In genomic region chr11:125069796-125070195, GRCh38 we compare ENCODE assay signal across 13 cellular contexts. TPM values are rescaled to one million over a fixed set of nuclear protein-coding genes. Genes with fewer than 3 reads are reported as not detected.
DNase-seq lines count a peak whose midpoint lies in the region; ATAC-seq and TF ChIP-seq lines count a peak whose summit lies in the region.
"Had no signal": no experiment of that assay in that cellular context is flagged by ENCODE, and none has a peak within 500 bp of the region (broad histone marks: within the 10 kb centered on the region; RNA-seq: fewer than 3 reads in every experiment).

No MANE protein-coding gene starts in this region.

- DNase-seq in CMK (ENCODE audit: low read depth) (peak; percentile 15), Kasumi-1 (lab: John Stamatoyannopoulos, UW) (peak; percentile 26 to 45), neuronal stem cell (ENCODE audit: low spot score) (no peak), HAP-1 (ENCODE audit: low spot score in 2 of 2) (no peak), omental fat pad (ENCODE audit: low spot score) (no peak), uterus (no peak), T-helper 17 cell (no peak)
- DNase-seq: activated CD4-positive, alpha-beta T cell treated with anti-CD3 and anti-CD28 coated beads for 1 hour; activated naive CD4-positive, alpha-beta T cell treated with Interleukin-2 at 50 U/mL for 16 hours; Calu3; NCI-H2029 treated with DMSO at 0.1 percent for 48 hours; SHP77 treated with DMSO at 0.1 percent for 48 hours had no signal

- no peak overlapping the region for H2AK5ac ChIP-seq in neuronal stem cell (ENCODE audit: low read depth, low read length)

- no peak overlapping the region for H3K23ac ChIP-seq in neuronal stem cell (ENCODE audit: low read depth, low read length, poor library complexity)

- no peak overlapping the region for H4K91ac ChIP-seq in neuronal stem cell (ENCODE audit: low read depth, low read length, poor library complexity)

- no peak overlapping the region for H2BK120ac ChIP-seq in neuronal stem cell (ENCODE audit: low read depth, low read length)

- H3K4me1 ChIP-seq in duodenal mucosa (ENCODE audit: control insufficient read depth in 1 of 2, insufficient read depth in 2 of 2, low read length in 2 of 2): peaks cover 44 to 60% of the 10 kb centered on the region in 2 donors
- H3K4me1 ChIP-seq in neuronal stem cell (ENCODE audit: control insufficient read depth in 2 of 2, insufficient read depth in 1 of 2, low read depth in 1 of 2, low read length in 2 of 2): peaks cover 4 to 8% of the 10 kb centered on the region in 2 donors
- no peaks in the 10 kb centered on the region for H3K4me1 ChIP-seq in HAP-1
- no peaks in the 10 kb centered on the region for H3K4me1 ChIP-seq in uterus

- H3K4me2 ChIP-seq in neuronal stem cell (ENCODE audit: insufficient read depth, low read length, poor library complexity, severe bottlenecking): no peak overlapping the region

- H3K18ac ChIP-seq in neuronal stem cell (ENCODE audit: low read length): no peak overlapping the region

- in situ Hi-C loops in HAP-1 (cut with MboI; ENCODE audit: low sequenced_read_pairs): no loop called here

- ATAC-seq in omental fat pad (ENCODE audit: low FRiP score) (no peak), T-helper 17 cell (no peak)

- H4K8ac ChIP-seq in neuronal stem cell (ENCODE audit: low read depth, low read length): no peak overlapping the region

- H2BK5ac ChIP-seq in neuronal stem cell (ENCODE audit: low read length): no peak overlapping the region

- H2AFZ ChIP-seq in neuronal stem cell (ENCODE audit: low read length): no peak overlapping the region

- H3K27me3 ChIP-seq in duodenal mucosa (ENCODE audit: control insufficient read depth in 1 of 2, insufficient read depth in 2 of 2, low read length in 2 of 2) (no peaks in the 10 kb centered on the region), neuronal stem cell (ENCODE audit: control insufficient read depth in 3 of 3, insufficient read depth in 3 of 3, low read depth in 1 of 3, low read length in 3 of 3) (peaks cover 0 to 20% (median 2%) of the 10 kb centered on the region in 3 experiments), HAP-1 (ENCODE audit: low read depth) (peaks cover 4% of the 10 kb centered on the region; the same call in 1 of the 2 replicates), uterus (no peaks in the 10 kb centered on the region)

- intact Hi-C loops in uterus (cut with DNase I; ENCODE audit: low total_unique reads): no loop called here

- no peak for TF ChIP-seq CTCF in omental fat pad (IDR thresholded peaks at IDR 0.05)
- no peak for TF ChIP-seq CTCF in uterus (IDR thresholded peaks at IDR 0.05)

- peaks cover 61% of the 10 kb centered on the region for H3K27me3 Mint-ChIP-seq in T-helper 17 cell

- no peaks in the 10 kb centered on the region for H3K79me1 ChIP-seq in neuronal stem cell (ENCODE audit: low read depth, low read length)

- H2BK12ac ChIP-seq in neuronal stem cell (ENCODE audit: low read length): no peak overlapping the region

- WGBS in neuronal stem cell (ENCODE audit: extremely low coverage in 2 of 2, insufficient read length in 2 of 2, insufficient replicate concordance in 1 of 2), 2 donors: no CpG with 5 or more reads among the region's 5 CpGs

- H3K36me3 Mint-ChIP-seq in T-helper 17 cell (ENCODE audit: low read depth): peaks cover 2% of the 10 kb centered on the region

- no peak overlapping the region for H3K4ac ChIP-seq in neuronal stem cell (ENCODE audit: low read length)

- no peak overlapping the region for H3K4me3 Mint-ChIP-seq in T-helper 17 cell

- TF ChIP-seq POLR2A in uterus (IDR thresholded peaks at IDR 0.05): no peak

- H3K4me1 Mint-ChIP-seq in T-helper 17 cell: peaks cover 11% of the 10 kb centered on the region

- H3K4me3 ChIP-seq in duodenal mucosa (ENCODE audit: low read depth in 1 of 2, low read length in 2 of 2): no peak overlapping the region
- H3K4me3 ChIP-seq in neuronal stem cell (ENCODE audit: low read length in 2 of 2): no peak overlapping the region
- no peak overlapping the region for H3K4me3 ChIP-seq in HAP-1
- no peak overlapping the region for H3K4me3 ChIP-seq in uterus

- no peak overlapping the region for H2BK15ac ChIP-seq in neuronal stem cell (ENCODE audit: low read length)

- H3K9me3 ChIP-seq in duodenal mucosa (ENCODE audit: control insufficient read depth in 1 of 2, low read length in 2 of 2): no peaks in the 10 kb centered on the region
- H3K9me3 ChIP-seq in neuronal stem cell (replicated peaks in 1 of 2; ENCODE audit: control insufficient read depth in 2 of 2, insufficient read depth in 1 of 2, low read depth in 1 of 2, low read length in 2 of 2): no peaks in the 10 kb centered on the region
- no peaks in the 10 kb centered on the region for H3K9me3 ChIP-seq in HAP-1
- H3K9me3 ChIP-seq in uterus: no peaks in the 10 kb centered on the region
- H3K9me3 ChIP-seq in T-helper 17 cell (ENCODE audit: control insufficient read depth, low read length, poor library complexity, severe bottlenecking): no peaks in the 10 kb centered on the region

- peak overlapping the region in 1 of 2 donors; percentile 16 for H3K9ac ChIP-seq in duodenal mucosa (ENCODE audit: low read depth in 1 of 2, low read length in 2 of 2)
- no peak overlapping the region for H3K9ac ChIP-seq in neuronal stem cell (ENCODE audit: low read depth, low read length, poor library complexity)

- H3K36me3 ChIP-seq in duodenal mucosa (ENCODE audit: control insufficient read depth in 1 of 2, insufficient read depth in 2 of 2, low read length in 2 of 2) (no peaks in the 10 kb centered on the region), neuronal stem cell (replicated peaks in 1 of 2; ENCODE audit: control insufficient read depth in 2 of 2, insufficient read depth in 2 of 2, low read length in 2 of 2) (no peaks in the 10 kb centered on the region), HAP-1 (replicated peaks) (no peaks in the 10 kb centered on the region), uterus (no peaks in the 10 kb centered on the region)

- no peak overlapping the region for H3K27ac Mint-ChIP-seq in T-helper 17 cell

- H3K27ac ChIP-seq in duodenal mucosa (ENCODE audit: low read depth, low read length): peak overlapping the region; percentile 37
- H3K27ac ChIP-seq in neuronal stem cell (replicated peaks; ENCODE audit: low read length): no peak overlapping the region
- H3K27ac ChIP-seq in uterus: no peak overlapping the region

- peak overlapping the region; percentile 44 for H3K14ac ChIP-seq in neuronal stem cell (ENCODE audit: low read length)

RNA-seq across cellular contexts. Expression of gene SLC37A2, which starts 6.7 kb away (rescaled TPM):
- polyA plus RNA-seq in neuronal stem cell (2013, experiment 1 of 2): 0.66 TPM
- polyA plus RNA-seq in neuronal stem cell (2013, experiment 2 of 2): 0.64 TPM
- total RNA-seq in omental fat pad: 10 to 100 TPM; 15.6 to 26.0 (median 21.5) TPM
- total RNA-seq in uterus: 1 to 10 TPM in 2 of 4 donors, under 1 TPM in 2; 0.26 to 4.1 (median 0.86) TPM
- under 1 TPM; 0.52 to 0.90 TPM for total RNA-seq in T-helper 17 cell

RNA-seq across cellular contexts. Expression of gene TMEM218, which starts 41.6 kb away (rescaled TPM):
- polyA plus RNA-seq in neuronal stem cell (2013, experiment 1 of 2): 25.3 TPM
- polyA plus RNA-seq in neuronal stem cell (2013, experiment 2 of 2): 23.3 TPM
- total RNA-seq in omental fat pad: 10 to 100 TPM; 17.0 to 24.4 (median 21.9) TPM
- total RNA-seq in uterus: 10 to 100 TPM in 2 of 4 donors, 1 to 10 TPM in 2; 3.2 to 45.9 (median 12.0) TPM
- total RNA-seq in T-helper 17 cell: 1 to 10 TPM; 7.0 to 9.9 TPM

Comparison
In these comparisons a context has a peak if more than half of its experiments do, and no peak if none do; other contexts are left out.
1. DNase-seq: peak in CMK (single experiment) and Kasumi-1 (2 of 2); none in neuronal stem cell (single experiment), HAP-1 (0 of 2), omental fat pad (single experiment), uterus (0 of 2) and T-helper 17 cell (0 of 3).